ENCODE assay signal across 1 cellular context in genomic region chr6:30748851-30749540, GRCh38.
TF ChIP-seq lines count a peak whose summit lies in the region.

No MANE protein-coding gene starts in this region.

TF ChIP-seq in HepG2, 621 proteins besides CTCF, POLR2A, EP300 and RAD21 (continued from another document and continues in another):
- peak; percentile 92 for TF ChIP-seq HNF1A (IDR thresholded peaks at IDR 0.05; ENCODE audit: low read depth)
- TF ChIP-seq HNF1A (CRISPR knock-in tag; IDR thresholded peaks at IDR 0.05; ENCODE audit: borderline replicate concordance), result peak; percentile 91
- no peak for TF ChIP-seq ZNF672 (CRISPR knock-in tag; IDR thresholded peaks at IDR 0.05)
- TF ChIP-seq THAP8 (CRISPR knock-in tag; IDR thresholded peaks at IDR 0.05; ENCODE audit: borderline replicate concordance), result no peak
- TF ChIP-seq AHDC1 (CRISPR knock-in tag; IDR thresholded peaks at IDR 0.05; ENCODE audit: borderline replicate concordance), result no peak
- TF ChIP-seq ZNF501 (CRISPR knock-in tag; IDR thresholded peaks at IDR 0.05), result no peak
- no peak for TF ChIP-seq ZNF746 (CRISPR knock-in tag; IDR thresholded peaks at IDR 0.05)
- no peak for TF ChIP-seq HNRNPUL1 (IDR thresholded peaks at IDR 0.05; ENCODE audit: low read depth, low read length)
- no peak for TF ChIP-seq ZHX2 (IDR thresholded peaks at IDR 0.05; ENCODE audit: low read depth)
- TF ChIP-seq ZHX2 (CRISPR knock-in tag; IDR thresholded peaks at IDR 0.05; ENCODE audit: borderline replicate concordance), result no peak
- TF ChIP-seq ZXDC (CRISPR knock-in tag; IDR thresholded peaks at IDR 0.05), result no peak
- TF ChIP-seq NFYC (CRISPR knock-in tag; IDR thresholded peaks at IDR 0.05), result peak; percentile 12; the same call in 1 of the 2 replicates
- TF ChIP-seq ZMYM3 (CRISPR knock-in tag; IDR thresholded peaks at IDR 0.05), result peak; percentile 64; the same call in 1 of the 2 replicates
- no peak for TF ChIP-seq ZHX1 (CRISPR knock-in tag; IDR thresholded peaks at IDR 0.05; ENCODE audit: low read depth)
- no peak for TF ChIP-seq MBNL3 (CRISPR knock-in tag; conservative IDR thresholded peaks at IDR 0.05)
- TF ChIP-seq ZNF512 (CRISPR knock-in tag; IDR thresholded peaks at IDR 0.05), result no peak
- TF ChIP-seq PAWR (CRISPR knock-in tag; IDR thresholded peaks at IDR 0.05; ENCODE audit: borderline replicate concordance), result no peak
- no peak for TF ChIP-seq ZUFSP (CRISPR knock-in tag; IDR thresholded peaks at IDR 0.05; ENCODE audit: borderline replicate concordance)
- no peak for TF ChIP-seq RFXAP (CRISPR knock-in tag; IDR thresholded peaks at IDR 0.05; ENCODE audit: borderline replicate concordance)
- TF ChIP-seq ZNF710 (CRISPR knock-in tag; IDR thresholded peaks at IDR 0.05; ENCODE audit: borderline replicate concordance), result peak; percentile 60; the same call in 1 of the 2 replicates
